21 cellular contexts compared by ENCODE assay signal in genomic region chr22:17823226-17823625, GRCh38.
"Had no signal": no experiment of that assay in that cellular context is flagged by ENCODE, and none has a peak within 500 bp of the region (broad histone marks: within the 10 kb centered on the region; RNA-seq: fewer than 3 reads in every experiment).

No MANE protein-coding gene starts in this region.

- DNase-seq: KBM-7, MV-4-11, NCI-H1048, NCI-H1105, NCI-H1417, NCI-H1436 treated with DMSO at 0.1 percent for 48 hours, NCI-H1694, NCI-H187 treated with DMSO at 0.1 percent for 48 hours, NCI-H2081, NCI-H2107, NCI-H2171, NCI-H226, NCI-H446, NCI-H510A, NCI-H524 treated with DMSO at 0.1 percent for 48 hours, NCI-H69, NCI-H774, SHP77 treated with DMSO at 0.1 percent for 48 hours, SJCRH30 had no signal

- ATAC-seq: Right ventricle myocardium inferior, SK-N-SH treated with all-trans-retinoic acid at 6 μM for 48 hours had no signal

- H3K27me3 ChIP-seq: SJCRH30 had no signal

- H3K9me3 ChIP-seq: SJCRH30 had no signal

- H3K4me1 ChIP-seq: SJCRH30 had no signal

- H3K27ac ChIP-seq: SJCRH30 had no signal
